1 cellular context compared by ENCODE assay signal in genomic region chr10:62183442-62183841, GRCh38.
TF ChIP-seq lines count a peak whose summit lies in the region.

No MANE protein-coding gene starts in this region.

TF ChIP-seq in HepG2, 621 proteins besides CTCF, POLR2A, EP300 and RAD21 (continued from another document):
- TF ChIP-seq CEBPZ (IDR thresholded peaks at IDR 0.05; ENCODE audit: low read length) (no peak), KLF15 (CRISPR knock-in tag; IDR thresholded peaks at IDR 0.05; ENCODE audit: borderline replicate concordance) (no peak), ZNF720 (CRISPR knock-in tag; IDR thresholded peaks at IDR 0.05) (no peak), MXI1 (IDR thresholded peaks at IDR 0.05; ENCODE audit: borderline replicate concordance, low read depth, low read length) (no peak), TAF1 (CRISPR knock-in tag; IDR thresholded peaks at IDR 0.05) (no peak), TCF12 (IDR thresholded peaks at IDR 0.05) (no peak), TCF12 (CRISPR knock-in tag; IDR thresholded peaks at IDR 0.05) (no peak), MLXIP (CRISPR knock-in tag; IDR thresholded peaks at IDR 0.05; ENCODE audit: borderline replicate concordance) (no peak), TCF7L2 (IDR thresholded peaks at IDR 0.05; ENCODE audit: low read depth, low read length) (no peak), THYN1 (CRISPR knock-in tag; IDR thresholded peaks at IDR 0.05; ENCODE audit: borderline replicate concordance, low read depth) (no peak), TOPORS (CRISPR knock-in tag; IDR thresholded peaks at IDR 0.05) (no peak), CHD2 (IDR thresholded peaks at IDR 0.05; ENCODE audit: low read depth, low read length) (no peak), ZNF142 (CRISPR knock-in tag; IDR thresholded peaks at IDR 0.05) (no peak)
TF ChIP-seq in HepG2: peak in this region for 0.
